ENCODE assay signal across 9 cellular contexts in genomic region chr15:38354321-38354929, GRCh38.
DNase-seq lines count a peak whose midpoint lies in the region; ATAC-seq and TF ChIP-seq lines count a peak whose summit lies in the region.
"Had no signal": no experiment of that assay in that cellular context is flagged by ENCODE, and none has a peak within 500 bp of the region (broad histone marks: within the 10 kb centered on the region; RNA-seq: fewer than 3 reads in every experiment).

No MANE protein-coding gene starts in this region.

- no peaks in the 10 kb centered on the region for H3K36me3 Mint-ChIP-seq in naive thymus-derived CD8-positive, alpha-beta T cell
- H3K36me3 Mint-ChIP-seq: activated naive CD8-positive, alpha-beta T cell treated with anti-CD3 and anti-CD28 coated beads, Interleukin-2, amount 10 ng/mL, durations not matched to agents 7 days and 5 days had no signal

- TF ChIP-seq POLR2A in erythroblast (IDR thresholded peaks at IDR 0.05; ENCODE audit: low read length), result no peak

- H3K4me3 Mint-ChIP-seq in naive thymus-derived CD8-positive, alpha-beta T cell, result no peak overlapping the region
- H3K4me3 Mint-ChIP-seq: activated naive CD8-positive, alpha-beta T cell treated with anti-CD3 and anti-CD28 coated beads, Interleukin-2, amount 10 ng/mL, durations not matched to agents 7 days and 5 days had no signal

- DNase-seq in D341Med (ENCODE audit: low spot score) (peak; percentile 46), NCI-H774 (lab: John Stamatoyannopoulos, UW) (peak; percentile 39), erythroblast (lab: John Stamatoyannopoulos, UW) (peak; percentile 80 to 88)
- peak; percentile 4 for DNase-seq in activated CD8-positive, alpha-beta memory T cell treated with anti-CD3 and anti-CD28 coated beads, Interleukin-2, amount 50 U/mL, for 1 hour (ENCODE audit: extremely low read depth)
- DNase-seq in naive thymus-derived CD8-positive, alpha-beta T cell, result peak; percentile 5 to 68 (median 46)
- DNase-seq in stimulated activated naive CD8-positive, alpha-beta T cell treated with anti-CD3 and anti-CD28 coated beads, Interleukin-15, Interleukin-2, amounts not matched to agents 100 U/mL and 50 U/mL, for 24 hours, result peak; percentile 49
- DNase-seq: activated naive CD8-positive, alpha-beta T cell treated with anti-CD3 and anti-CD28 coated beads, Interleukin-2, amount 10 ng/mL, durations not matched to agents 7 days and 5 days had no signal

- no peak overlapping the region for H3K27ac Mint-ChIP-seq in naive thymus-derived CD8-positive, alpha-beta T cell
- H3K27ac Mint-ChIP-seq: activated naive CD8-positive, alpha-beta T cell treated with anti-CD3 and anti-CD28 coated beads, Interleukin-2, amount 10 ng/mL, durations not matched to agents 7 days and 5 days had no signal

- H3K27me3 Mint-ChIP-seq in naive thymus-derived CD8-positive, alpha-beta T cell, result peaks cover 0 to 6% (median 1%) of the 10 kb centered on the region in 5 donors

- no peaks in the 10 kb centered on the region for H3K4me1 Mint-ChIP-seq in naive thymus-derived CD8-positive, alpha-beta T cell
- H3K4me1 Mint-ChIP-seq: activated naive CD8-positive, alpha-beta T cell treated with anti-CD3 and anti-CD28 coated beads, Interleukin-2, amount 10 ng/mL, durations not matched to agents 7 days and 5 days had no signal

- ATAC-seq in HG02678 (IDR thresholded peaks at IDR 0.05; ENCODE audit: unreplicated experiment), result peak; percentile 77
- no peak for ATAC-seq in naive thymus-derived CD8-positive, alpha-beta T cell
- ATAC-seq in stimulated activated naive CD8-positive, alpha-beta T cell treated with anti-CD3 and anti-CD28 coated beads, Interleukin-15, Interleukin-2, amounts not matched to agents 100 U/mL and 50 U/mL, for 24 hours, result peak; percentile 49
- no peak for ATAC-seq in GM19035 (IDR thresholded peaks at IDR 0.05; ENCODE audit: unreplicated experiment)

- POLR2A ChIA-PET in naive thymus-derived CD8-positive, alpha-beta T cell (lab: Charles Lee), result no interaction called here

- H3K9me3 Mint-ChIP-seq in naive thymus-derived CD8-positive, alpha-beta T cell, result no peaks in the 10 kb centered on the region
- H3K9me3 Mint-ChIP-seq: activated naive CD8-positive, alpha-beta T cell treated with anti-CD3 and anti-CD28 coated beads, Interleukin-2, amount 10 ng/mL, durations not matched to agents 7 days and 5 days had no signal

Comparison
In these comparisons a context has a peak if more than half of its experiments do, and no peak if none do; other contexts are left out.
1. DNase-seq: peak in every context shown above with its lines; median percentile 84 in erythroblast; 49 in stimulated activated naive CD8-positive, alpha-beta T cell treated with anti-CD3 and anti-CD28 coated beads, Interleukin-15, Interleukin-2, amounts not matched to agents 100 U/mL and 50 U/mL, for 24 hours; 46 in D341Med; 46 in naive thymus-derived CD8-positive, alpha-beta T cell; 39 in NCI-H774; 4 in activated CD8-positive, alpha-beta memory T cell treated with anti-CD3 and anti-CD28 coated beads, Interleukin-2, amount 50 U/mL, for 1 hour.
2. ATAC-seq: peak in HG02678 (single experiment) and stimulated activated naive CD8-positive, alpha-beta T cell treated with anti-CD3 and anti-CD28 coated beads, Interleukin-15, Interleukin-2, amounts not matched to agents 100 U/mL and 50 U/mL, for 24 hours (single experiment); none in naive thymus-derived CD8-positive, alpha-beta T cell (0 of 2) and GM19035 (single experiment).